Comparison of ENCODE assay signal across 1 cellular context in genomic region chr5:74638776-74639537, GRCh38.
TF ChIP-seq lines count a peak whose summit lies in the region.

No MANE protein-coding gene starts in this region.

TF ChIP-seq in H1, 55 proteins besides CTCF, POLR2A, EP300 and RAD21:
- TF ChIP-seq SIN3A (conservative IDR thresholded peaks at IDR 0.05 in 1 of 2, IDR thresholded peaks at IDR 0.05 in 1 of 2; ENCODE audit: low read depth in 1 of 2, low read length in 2 of 2) (no peak), ATF3 (IDR thresholded peaks at IDR 0.05; ENCODE audit: insufficient read depth, low read depth, low read length) (no peak), RFX5 (IDR thresholded peaks at IDR 0.05; ENCODE audit: borderline replicate concordance, low read depth, low read length) (no peak), SIRT6 (IDR thresholded peaks at IDR 0.05; ENCODE audit: low read length) (no peak), E2F6 (IDR thresholded peaks at IDR 0.05) (no peak), POU5F1 (IDR thresholded peaks at IDR 0.05; ENCODE audit: low read depth, low read length) (no peak), TAF7 (optimal IDR thresholded peaks at IDR 0.05; ENCODE audit: borderline replicate concordance, low read depth, low read length) (no peak), CTBP2 (IDR thresholded peaks at IDR 0.05; ENCODE audit: borderline replicate concordance, insufficient read depth, insufficient read length, low read length) (no peak), CHD1 (IDR thresholded peaks at IDR 0.05; ENCODE audit: low read depth, low read length) (no peak), RBBP5 (IDR thresholded peaks at IDR 0.05; ENCODE audit: borderline replicate concordance, low read depth, low read length) (no peak), HDAC2 (IDR thresholded peaks at IDR 0.05; ENCODE audit: borderline replicate concordance in 1 of 2, low read depth in 2 of 2, low read length in 2 of 2) (no peak), TEAD4 (IDR thresholded peaks at IDR 0.05; ENCODE audit: low read depth, low read length) (no peak), TBP (IDR thresholded peaks at IDR 0.05; ENCODE audit: low read depth, low read length) (no peak), KDM1A (IDR thresholded peaks at IDR 0.05; ENCODE audit: borderline replicate concordance, low read length) (no peak), USF2 (IDR thresholded peaks at IDR 0.05; ENCODE audit: low read length) (no peak), CREB1 (IDR thresholded peaks at IDR 0.05) (no peak), EGR1 (IDR thresholded peaks at IDR 0.05; ENCODE audit: borderline replicate concordance, low read depth, low read length) (no peak)
